ENCODE assay signal across 9 cellular contexts in the genomic region with DNA sequence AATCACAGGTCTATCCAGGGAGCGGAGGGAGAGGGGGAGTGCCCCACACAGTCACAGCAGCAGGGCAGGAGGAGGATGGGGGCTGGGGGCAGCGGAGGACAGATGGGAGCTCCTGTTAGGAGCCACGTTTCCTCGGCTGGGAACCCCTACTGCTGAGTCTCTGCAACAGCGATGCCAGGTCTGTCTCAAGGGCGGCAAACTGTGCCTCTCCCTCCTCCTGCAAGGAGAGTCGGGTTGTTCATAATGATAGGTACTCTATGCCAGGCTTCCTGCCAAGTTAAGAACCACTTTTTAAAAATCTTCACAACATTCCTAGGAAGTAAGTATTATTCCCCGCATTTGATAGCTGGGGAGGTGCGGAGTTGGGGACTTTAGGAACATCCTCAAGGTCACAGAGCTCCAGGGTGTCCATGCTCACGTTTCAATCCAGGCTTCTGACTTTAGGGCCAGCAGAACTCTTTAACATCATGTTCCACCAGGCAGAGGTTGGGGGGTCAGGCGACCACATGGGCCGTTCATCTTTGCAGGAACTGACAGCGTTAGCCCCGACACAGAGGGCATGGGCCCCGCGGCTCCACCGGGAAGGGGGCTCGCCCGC.
A peak's percentile ranks its signal among the peaks of the same experiment; 100 is the strongest.
DNase-seq lines count a peak whose midpoint lies in the region; ATAC-seq, FAIRE-seq and TF ChIP-seq lines count a peak whose summit lies in the region.
"Had no signal": no experiment of that assay in that cellular context is flagged by ENCODE, and none has a peak within 500 bp of the region (broad histone marks: within the 10 kb centered on the region; RNA-seq: fewer than 3 reads in every experiment).

No MANE protein-coding gene starts in this region.

- no peak for ATAC-seq in activated naive CD4-positive, alpha-beta T cell treated with anti-CD3 and anti-CD28 coated beads, Interleukin-2, amount 50 U/mL, for 72 hours
- ATAC-seq in HG02870 (IDR thresholded peaks at IDR 0.05; ENCODE audit: unreplicated experiment) (no peak), GM21619 (IDR thresholded peaks at IDR 0.05; ENCODE audit: unreplicated experiment) (no peak)

- peak overlapping the region; percentile 21 to 68 for H3K9ac ChIP-seq in liver (ENCODE audit: low read depth in 1 of 2, low read length in 2 of 2)

- WGBS in liver: 36% methylated on average over 19 of the region's 19 CpGs
- 32 to 41% methylated on average over 9 to 10 of the region's 19 CpGs for WGBS in thyroid gland, 2 donors

- H3K9me3 ChIP-seq in liver (ENCODE audit: control insufficient read depth in 4 of 4, low read length in 3 of 4): no peaks in the 10 kb centered on the region
- no peaks in the 10 kb centered on the region for H3K9me3 ChIP-seq in thyroid gland

- no peak for DNase-seq in activated naive CD4-positive, alpha-beta T cell treated with anti-CD3 and anti-CD28 coated beads, Interleukin-2, amount 10 ng/mL, durations not matched to agents 7 days and 5 days
- no peak for DNase-seq in activated naive CD4-positive, alpha-beta T cell treated with anti-CD3 and anti-CD28 coated beads, Interleukin-2, amount 50 U/mL, for 72 hours (ENCODE audit: low spot score in 2 of 2)
- DNase-seq in NCI-H446 treated with DMSO at 0.1 percent for 48 hours (lab: John Stamatoyannopoulos, UW): peak; percentile 90
- DNase-seq in bronchial epithelial cell (ENCODE audit: low read depth): no peak
- peak; percentile 65 to 70 for DNase-seq in thyroid gland

- peak overlapping the region; percentile 61 for H3K4me3 ChIP-seq in bronchial epithelial cell (ENCODE audit: low read depth, low read length)
- peak overlapping the region in 2 of 3 donors; percentile 64 to 74 for H3K4me3 ChIP-seq in liver (ENCODE audit: low read depth in 1 of 3, low read length in 3 of 3)
- H3K4me3 ChIP-seq in thyroid gland (replicated peaks in 1 of 3): peak overlapping the region in 2 of 3 donors; percentile 39 to 64

- H3K27ac ChIP-seq in liver (ENCODE audit: low read depth in 1 of 2, low read length in 2 of 2) (peak overlapping the region; percentile 79 to 86), thyroid gland (peak overlapping the region; percentile 95 to 97 (median 97))

- CTCF ChIA-PET in activated naive CD4-positive, alpha-beta T cell treated with anti-CD3 and anti-CD28 coated beads, Interleukin-2, amount 10 ng/mL, durations not matched to agents 7 days and 5 days (lab: Charles Lee): interaction anchor here (0.6 to 2.7 kb wide), 15 partner anchors 9 to 633 kb away, joined by 3 to 14 read pairs (median 4); a partner anchor contains a TSS

- H3K27ac Mint-ChIP-seq in activated naive CD4-positive, alpha-beta T cell treated with anti-CD3 and anti-CD28 coated beads, Interleukin-2, amount 10 ng/mL, durations not matched to agents 7 days and 5 days: no peak overlapping the region
- H3K27ac Mint-ChIP-seq in activated naive CD4-positive, alpha-beta T cell treated with anti-CD3 and anti-CD28 coated beads, Interleukin-2, amount 50 U/mL, for 72 hours: peak overlapping the region in 1 of 2 donors; percentile 43

- no peak for TF ChIP-seq POLR2A in thyroid gland (IDR thresholded peaks at IDR 0.05)

- FAIRE-seq in bronchial epithelial cell (lab: Jason Lieb, UNC): no peak
- FAIRE-seq: endometrium had no signal

- H3K4me1 ChIP-seq in liver (ENCODE audit: control insufficient read depth in 4 of 4, insufficient read depth in 4 of 4, low read length in 3 of 4) (peaks cover 0 to 4% (median 2%) of the 10 kb centered on the region in 4 donors), thyroid gland (peaks cover 10 to 17% of the 10 kb centered on the region in 2 donors)

- H3K9me3 Mint-ChIP-seq in activated naive CD4-positive, alpha-beta T cell treated with anti-CD3 and anti-CD28 coated beads, Interleukin-2, amount 10 ng/mL, durations not matched to agents 7 days and 5 days: no peaks in the 10 kb centered on the region
- H3K9me3 Mint-ChIP-seq in activated naive CD4-positive, alpha-beta T cell treated with anti-CD3 and anti-CD28 coated beads, Interleukin-2, amount 50 U/mL, for 72 hours: no peaks in the 10 kb centered on the region

- no peaks in the 10 kb centered on the region for H3K36me3 Mint-ChIP-seq in activated naive CD4-positive, alpha-beta T cell treated with anti-CD3 and anti-CD28 coated beads, Interleukin-2, amount 10 ng/mL, durations not matched to agents 7 days and 5 days
- no peaks in the 10 kb centered on the region for H3K36me3 Mint-ChIP-seq in activated naive CD4-positive, alpha-beta T cell treated with anti-CD3 and anti-CD28 coated beads, Interleukin-2, amount 50 U/mL, for 72 hours

- H3K4me1 Mint-ChIP-seq in activated naive CD4-positive, alpha-beta T cell treated with anti-CD3 and anti-CD28 coated beads, Interleukin-2, amount 10 ng/mL, durations not matched to agents 7 days and 5 days: peaks cover 13% of the 10 kb centered on the region

- H3K27me3 ChIP-seq in bronchial epithelial cell (ENCODE audit: control insufficient read depth, insufficient read depth, low read length) (no peaks in the 10 kb centered on the region), liver (ENCODE audit: control insufficient read depth in 4 of 4, insufficient read depth in 4 of 4, low read length in 3 of 4) (no peaks in the 10 kb centered on the region), thyroid gland (no peaks in the 10 kb centered on the region)

- intact Hi-C loops in thyroid gland (cut with DNase I): loop anchor here (2.0 to 5.0 kb wide), 4 partner anchors 99 to 517 kb away; no protein-coding TSS in a partner anchor

- peak overlapping the region; percentile 65 for H3K4me3 Mint-ChIP-seq in activated naive CD4-positive, alpha-beta T cell treated with anti-CD3 and anti-CD28 coated beads, Interleukin-2, amount 10 ng/mL, durations not matched to agents 7 days and 5 days

- no peak for TF ChIP-seq RAD21 in liver (IDR thresholded peaks at IDR 0.05)

- TF ChIP-seq CTCF in bronchial epithelial cell (IDR thresholded peaks at IDR 0.05; ENCODE audit: insufficient read depth, low read length, severe bottlenecking): no peak
- no peak for TF ChIP-seq CTCF in liver (IDR thresholded peaks at IDR 0.05; ENCODE audit: low read depth, low read length, missing input control)
- TF ChIP-seq CTCF in thyroid gland (IDR thresholded peaks at IDR 0.05): no peak

- H3K36me3 ChIP-seq in bronchial epithelial cell (ENCODE audit: control insufficient read depth, insufficient read depth, low read length) (no peaks in the 10 kb centered on the region), liver (ENCODE audit: control insufficient read depth in 4 of 4, insufficient read depth in 3 of 4, low read depth in 1 of 4, low read length in 3 of 4) (no peaks in the 10 kb centered on the region), thyroid gland (no peaks in the 10 kb centered on the region)

- H3K27me3 Mint-ChIP-seq in activated naive CD4-positive, alpha-beta T cell treated with anti-CD3 and anti-CD28 coated beads, Interleukin-2, amount 10 ng/mL, durations not matched to agents 7 days and 5 days: peaks cover 35% of the 10 kb centered on the region

TF ChIP-seq in liver, 16 proteins besides CTCF, POLR2A, EP300 and RAD21:
- TF ChIP-seq RXRA (IDR thresholded peaks at IDR 0.05) (no peak), HNF4A (conservative IDR thresholded peaks at IDR 0.05) (no peak), TAF1 (conservative IDR thresholded peaks at IDR 0.05) (no peak), YY1 (IDR thresholded peaks at IDR 0.05) (no peak), FOXA1 (IDR thresholded peaks at IDR 0.05) (no peak), SP1 (IDR thresholded peaks at IDR 0.05) (no peak), GABPA (IDR thresholded peaks at IDR 0.05 in 1 of 2, conservative IDR thresholded peaks at IDR 0.05 in 1 of 2) (no peak), FOXA2 (IDR thresholded peaks at IDR 0.05) (no peak), JUND (IDR thresholded peaks at IDR 0.05) (no peak), EGR1 (IDR thresholded peaks at IDR 0.05; ENCODE audit: low read depth in 2 of 2) (no peak), HNF4G (IDR thresholded peaks at IDR 0.05) (no peak)
- TF ChIP-seq, protein P1, sequence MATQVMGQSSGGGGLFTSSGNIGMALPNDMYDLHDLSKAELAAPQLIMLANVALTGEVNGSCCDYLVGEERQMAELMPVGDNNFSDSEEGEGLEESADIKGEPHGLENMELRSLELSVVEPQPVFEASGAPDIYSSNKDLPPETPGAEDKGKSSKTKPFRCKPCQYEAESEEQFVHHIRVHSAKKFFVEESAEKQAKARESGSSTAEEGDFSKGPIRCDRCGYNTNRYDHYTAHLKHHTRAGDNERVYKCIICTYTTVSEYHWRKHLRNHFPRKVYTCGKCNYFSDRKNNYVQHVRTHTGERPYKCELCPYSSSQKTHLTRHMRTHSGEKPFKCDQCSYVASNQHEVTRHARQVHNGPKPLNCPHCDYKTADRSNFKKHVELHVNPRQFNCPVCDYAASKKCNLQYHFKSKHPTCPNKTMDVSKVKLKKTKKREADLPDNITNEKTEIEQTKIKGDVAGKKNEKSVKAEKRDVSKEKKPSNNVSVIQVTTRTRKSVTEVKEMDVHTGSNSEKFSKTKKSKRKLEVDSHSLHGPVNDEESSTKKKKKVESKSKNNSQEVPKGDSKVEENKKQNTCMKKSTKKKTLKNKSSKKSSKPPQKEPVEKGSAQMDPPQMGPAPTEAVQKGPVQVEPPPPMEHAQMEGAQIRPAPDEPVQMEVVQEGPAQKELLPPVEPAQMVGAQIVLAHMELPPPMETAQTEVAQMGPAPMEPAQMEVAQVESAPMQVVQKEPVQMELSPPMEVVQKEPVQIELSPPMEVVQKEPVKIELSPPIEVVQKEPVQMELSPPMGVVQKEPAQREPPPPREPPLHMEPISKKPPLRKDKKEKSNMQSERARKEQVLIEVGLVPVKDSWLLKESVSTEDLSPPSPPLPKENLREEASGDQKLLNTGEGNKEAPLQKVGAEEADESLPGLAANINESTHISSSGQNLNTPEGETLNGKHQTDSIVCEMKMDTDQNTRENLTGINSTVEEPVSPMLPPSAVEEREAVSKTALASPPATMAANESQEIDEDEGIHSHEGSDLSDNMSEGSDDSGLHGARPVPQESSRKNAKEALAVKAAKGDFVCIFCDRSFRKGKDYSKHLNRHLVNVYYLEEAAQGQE (IDR thresholded peaks at IDR 0.05): no peak
- TF ChIP-seq, protein P2, sequence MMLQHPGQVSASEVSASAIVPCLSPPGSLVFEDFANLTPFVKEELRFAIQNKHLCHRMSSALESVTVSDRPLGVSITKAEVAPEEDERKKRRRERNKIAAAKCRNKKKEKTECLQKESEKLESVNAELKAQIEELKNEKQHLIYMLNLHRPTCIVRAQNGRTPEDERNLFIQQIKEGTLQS (IDR thresholded peaks at IDR 0.05): no peak
- TF ChIP-seq, protein P3, sequence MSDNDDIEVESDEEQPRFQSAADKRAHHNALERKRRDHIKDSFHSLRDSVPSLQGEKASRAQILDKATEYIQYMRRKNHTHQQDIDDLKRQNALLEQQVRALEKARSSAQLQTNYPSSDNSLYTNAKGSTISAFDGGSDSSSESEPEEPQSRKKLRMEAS (IDR thresholded peaks at IDR 0.05): no peak
TF ChIP-seq in liver: peak in this region for 0.

Comparison
In these comparisons a context has a peak if more than half of its experiments do, and no peak if none do; other contexts are left out.
1. DNase-seq: peak in NCI-H446 treated with DMSO at 0.1 percent for 48 hours (single experiment) and thyroid gland (2 of 2); none in activated naive CD4-positive, alpha-beta T cell treated with anti-CD3 and anti-CD28 coated beads, Interleukin-2, amount 10 ng/mL, durations not matched to agents 7 days and 5 days (single experiment), activated naive CD4-positive, alpha-beta T cell treated with anti-CD3 and anti-CD28 coated beads, Interleukin-2, amount 50 U/mL, for 72 hours (0 of 2) and bronchial epithelial cell (single experiment).
2. Peak in every context shown above with its lines, with median percentiles within 50 percentile points of each other: H3K4me3 ChIP-seq.